In genomic region chr1:27522860-27523665, GRCh38 we compare ENCODE assay signal across 8 cellular contexts. TPM values are rescaled to one million over a fixed set of nuclear protein-coding genes. Genes with fewer than 3 reads are reported as not detected.
A peak's percentile ranks its signal among the peaks of the same experiment; 100 is the strongest.
DNase-seq lines count a peak whose midpoint lies in the region; ATAC-seq and TF ChIP-seq lines count a peak whose summit lies in the region.

No MANE protein-coding gene starts in this region.

- TF ChIP-seq CTCF in Loucy (conservative IDR thresholded peaks at IDR 0.05; ENCODE audit: low read length) (peak; percentile 56), dorsolateral prefrontal cortex (IDR thresholded peaks at IDR 0.05 in 54 of 56, conservative IDR thresholded peaks at IDR 0.05 in 2 of 56; ENCODE audit: low read depth in 1 of 56, partially characterized antibody in 56 of 56) (peak in 30 of 56 donors; percentile 13 to 42 (median 26)), osteoblast (IDR thresholded peaks at IDR 0.05; ENCODE audit: extremely low read depth, low read depth, low read length) (no peak)

- H3K4me1 ChIP-seq in Loucy (ENCODE audit: insufficient read depth, low read length, poor library complexity, severe bottlenecking) (peaks cover 82% of the 10 kb centered on the region), osteoblast (ENCODE audit: insufficient read depth, low read length) (peaks cover 18% of the 10 kb centered on the region)

- no peaks in the 10 kb centered on the region for H3K27me3 Mint-ChIP-seq in activated CD4-positive, alpha-beta T cell treated with anti-CD3 and anti-CD28 coated beads, Interleukin-2, amount 10 ng/mL, durations not matched to agents 24 days and 14 days

- peak overlapping the region; percentile 84 for H3K4me3 Mint-ChIP-seq in activated CD4-positive, alpha-beta T cell treated with anti-CD3 and anti-CD28 coated beads, Interleukin-2, amount 10 ng/mL, durations not matched to agents 24 days and 14 days

- H3K36me3 ChIP-seq in Loucy (ENCODE audit: insufficient read depth, low read length) (no peaks in the 10 kb centered on the region), osteoblast (ENCODE audit: insufficient read depth, low read length) (no peaks in the 10 kb centered on the region)

- H3K9ac ChIP-seq in Loucy (ENCODE audit: low read depth, low read length, poor library complexity, severe bottlenecking) = peak overlapping the region; percentile 79

- no peaks in the 10 kb centered on the region for H3K9me2 ChIP-seq in Loucy (replicated peaks; ENCODE audit: low read depth, low read length)

- peak overlapping the region; percentile 96 for H3K27ac Mint-ChIP-seq in activated CD4-positive, alpha-beta T cell treated with anti-CD3 and anti-CD28 coated beads, Interleukin-2, amount 10 ng/mL, durations not matched to agents 24 days and 14 days

- peak overlapping the region; percentile 71 for H3K4me3 ChIP-seq in Loucy (ENCODE audit: low read length, poor library complexity, severe bottlenecking)
- peak overlapping the region in 57 of 59 donors; percentile 6 to 59 (median 42) for H3K4me3 ChIP-seq in dorsolateral prefrontal cortex
- H3K4me3 ChIP-seq in osteoblast (ENCODE audit: insufficient read depth, low read length) = no peak overlapping the region

- peaks cover 4% of the 10 kb centered on the region for H3K36me3 Mint-ChIP-seq in activated CD4-positive, alpha-beta T cell treated with anti-CD3 and anti-CD28 coated beads, Interleukin-2, amount 10 ng/mL, durations not matched to agents 24 days and 14 days (ENCODE audit: low read depth)

- H3K79me2 ChIP-seq in Loucy (ENCODE audit: insufficient read depth, low read length) = peaks cover 24% of the 10 kb centered on the region; the same call in 1 of the 2 replicates
- H3K79me2 ChIP-seq in osteoblast (ENCODE audit: insufficient read depth, low read length) = no peaks in the 10 kb centered on the region

- peak overlapping the region; percentile 88 for H3K4me2 ChIP-seq in Loucy (ENCODE audit: low read depth, low read length, poor library complexity, severe bottlenecking)
- H3K4me2 ChIP-seq in osteoblast (ENCODE audit: insufficient read depth, low read length) = no peak overlapping the region

- DNase-seq in C1 segment of cervical spinal cord (lab: John Stamatoyannopoulos, UW) = peak in 8 of 14 donors; percentile 24 to 79 (median 48)
- DNase-seq in activated CD4-positive, alpha-beta T cell treated with anti-CD3 and anti-CD28 coated beads, Interleukin-2, amount 10 ng/mL, durations not matched to agents 24 days and 14 days = peak; percentile 90
- peak in 1 of 10 donors; percentile 40 for DNase-seq in dorsolateral prefrontal cortex
- DNase-seq in osteoblast (ENCODE audit: insufficient read length, low spot score, missing footprints) = peak; percentile 83
- DNase-seq in NCI-H526 treated with DMSO at 0.1 percent for 48 hours (lab: John Stamatoyannopoulos, UW) = no peak

- H3K27ac ChIP-seq in dorsolateral prefrontal cortex = peak overlapping the region in 58 of 59 donors; percentile 51 to 97 (median 89)
- H3K27ac ChIP-seq in osteoblast (ENCODE audit: low read depth, low read length) = no peak overlapping the region

- H3K4me1 Mint-ChIP-seq in activated CD4-positive, alpha-beta T cell treated with anti-CD3 and anti-CD28 coated beads, Interleukin-2, amount 10 ng/mL, durations not matched to agents 24 days and 14 days = peaks cover 63% of the 10 kb centered on the region

- no peaks in the 10 kb centered on the region for H3K9me3 Mint-ChIP-seq in activated CD4-positive, alpha-beta T cell treated with anti-CD3 and anti-CD28 coated beads, Interleukin-2, amount 10 ng/mL, durations not matched to agents 24 days and 14 days

- no peaks in the 10 kb centered on the region for H4K20me1 ChIP-seq in Loucy (ENCODE audit: insufficient read depth, low read length, poor library complexity, severe bottlenecking)
- H4K20me1 ChIP-seq in osteoblast (ENCODE audit: insufficient read depth, low read length) = no peaks in the 10 kb centered on the region

- H2AFZ ChIP-seq in Loucy (ENCODE audit: low read length) (no peak overlapping the region), osteoblast (ENCODE audit: low read length) (no peak overlapping the region)

- H3K9me3 ChIP-seq in Loucy (ENCODE audit: insufficient read depth, low read depth, low read length) (no peaks in the 10 kb centered on the region), osteoblast (ENCODE audit: low read depth, low read length) (no peaks in the 10 kb centered on the region)

- intact Hi-C loops in activated CD4-positive, alpha-beta T cell treated with anti-CD3 and anti-CD28 coated beads, Interleukin-2, amount 10 ng/mL, durations not matched to agents 24 days and 14 days (cut with micrococcal nuclease) = loop anchor here (1.0 to 5.0 kb wide), 8 partner anchors 33 to 138 kb away; partner anchors contain the start of genes AHDC1 and WASF2
- intact Hi-C loops in dorsolateral prefrontal cortex (cut with DNase I) = loop anchor here in 1 of 2 donors (2.0 to 10.0 kb wide), 3 partner anchors 30 to 98 kb away; partner anchors contain the start of gene AHDC1

- H3F3A ChIP-seq in Loucy (ENCODE audit: low read depth) = no peaks in the 10 kb centered on the region

- no peaks in the 10 kb centered on the region for H3K27me3 ChIP-seq in Loucy (ENCODE audit: insufficient read depth, low read length, poor library complexity, severe bottlenecking)
- H3K27me3 ChIP-seq in dorsolateral prefrontal cortex = no peaks in the 10 kb centered on the region
- no peaks in the 10 kb centered on the region for H3K27me3 ChIP-seq in osteoblast (ENCODE audit: insufficient read depth, low read length)

- ATAC-seq in GM19395 (IDR thresholded peaks at IDR 0.05; ENCODE audit: unreplicated experiment) (no peak), HG02678 (IDR thresholded peaks at IDR 0.05; ENCODE audit: unreplicated experiment) (no peak)

RNA-seq across cellular contexts. Expression of gene WASF2, which starts 33.1 kb away (rescaled TPM):
- total RNA-seq in activated CD4-positive, alpha-beta T cell treated with anti-CD3 and anti-CD28 coated beads, Interleukin-2, amount 10 ng/mL, durations not matched to agents 24 days and 14 days = 109 TPM in 2 replicates
- 100 to 1,000 TPM in 6 of 120 experiments, 10 to 100 TPM in 114; 36.2 to 128 (median 63.6) TPM for total RNA-seq in dorsolateral prefrontal cortex
- total RNA-seq in osteoblast = 24.5 and 24.6 TPM in 2 replicates
